Comparison of ENCODE assay signal across 1 cellular context in the genomic region with DNA sequence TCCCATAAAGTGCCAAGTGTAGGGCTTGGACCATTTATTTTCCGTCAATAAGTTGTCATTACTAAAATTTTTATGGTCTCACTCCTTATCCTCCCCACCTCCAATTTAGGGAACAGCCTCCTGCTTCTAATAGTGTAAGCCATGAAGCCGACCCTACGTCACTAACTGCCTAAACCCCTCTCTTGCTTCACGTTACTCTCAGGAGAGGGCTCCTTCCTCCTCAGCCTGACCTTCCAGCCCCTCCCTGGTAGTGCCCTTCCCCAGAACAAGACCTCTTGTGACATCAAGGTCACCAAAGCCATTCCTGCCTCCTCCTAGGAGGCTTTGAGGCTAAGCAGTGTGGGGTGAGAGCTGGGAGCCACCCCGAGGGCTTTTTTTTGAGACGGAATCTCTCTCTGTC.
TF ChIP-seq lines count a peak whose summit lies in the region.

No MANE protein-coding gene starts in this region.

TF ChIP-seq in HepG2, 621 proteins besides CTCF, POLR2A, EP300 and RAD21:
- 0 out of 2 replicates have a peak, but pooled peaks have one; percentile 0 for TF ChIP-seq CREB1 (IDR thresholded peaks at IDR 0.05)
- no peak for TF ChIP-seq CREB1 (CRISPR knock-in tag; IDR thresholded peaks at IDR 0.05)
- TF ChIP-seq POLR2G (IDR thresholded peaks at IDR 0.05; ENCODE audit: low read depth, low read length), result no peak
- no peak for TF ChIP-seq ZNF75D (CRISPR knock-in tag; IDR thresholded peaks at IDR 0.05; ENCODE audit: borderline replicate concordance)
- TF ChIP-seq ZNF207 (IDR thresholded peaks at IDR 0.05; ENCODE audit: borderline replicate concordance), result no peak
